ENCODE assay signal across 10 cellular contexts in genomic region chr1:233112184-233113008, GRCh38.
DNase-seq lines count a peak whose midpoint lies in the region; FAIRE-seq and TF ChIP-seq lines count a peak whose summit lies in the region.
"Had no signal": no experiment of that assay in that cellular context is flagged by ENCODE, and none has a peak within 500 bp of the region (broad histone marks: within the 10 kb centered on the region; RNA-seq: fewer than 3 reads in every experiment).

No MANE protein-coding gene starts in this region.

- H4K8ac ChIP-seq in mesenchymal stem cell (ENCODE audit: low read length): no peak overlapping the region

- no peaks in the 10 kb centered on the region for H3K27me3 ChIP-seq in ACC112 (ENCODE audit: insufficient read depth, low read length)
- no peaks in the 10 kb centered on the region for H3K27me3 ChIP-seq in HL-60 (ENCODE audit: insufficient read depth, poor library complexity, severe bottlenecking)
- no peaks in the 10 kb centered on the region for H3K27me3 ChIP-seq in breast epithelium
- peaks cover 0 to 12% of the 10 kb centered on the region in 2 experiments for H3K27me3 ChIP-seq in mesenchymal stem cell (ENCODE audit: control insufficient read depth in 1 of 2, insufficient read depth in 1 of 2, low read length in 2 of 2)

- H3K27ac ChIP-seq in ACC112 (ENCODE audit: low read depth, low read length) (peak overlapping the region; percentile 98), HL-60 (replicated peaks) (peak overlapping the region; percentile 77), breast epithelium (peak overlapping the region; percentile 85), mesenchymal stem cell (ENCODE audit: low read length, poor library complexity, severe bottlenecking) (peak overlapping the region; percentile 99)

- DNase-seq in HL-60 (ENCODE audit: low read depth in 1 of 2, low spot score in 1 of 2) (peak in 1 of 2 experiments; percentile 10), breast epithelium (ENCODE audit: low spot score in 2 of 2) (no peak), mesenchymal stem cell (peak; percentile 34), superior temporal gyrus (ENCODE audit: extremely low spot score) (no peak), frontal cortex (ENCODE audit: low spot score in 2 of 2) (no peak), D721Med (ENCODE audit: insufficient read length, low spot score) (no peak), NCI-H1417 (lab: John Stamatoyannopoulos, UW) (no peak)
- DNase-seq: activated CD4-positive, alpha-beta T cell treated with anti-CD3 and anti-CD28 coated beads, Interleukin-2, amount 50 U/mL, for 1 hour; NCI-H526 treated with DMSO at 0.1 percent for 48 hours had no signal

- WGBS in mesenchymal stem cell: 0% methylated on average over 1 of the region's 6 CpGs

- peak overlapping the region in 1 of 2 experiments; percentile 50 for H3K18ac ChIP-seq in mesenchymal stem cell (ENCODE audit: low read depth in 1 of 2, low read length in 2 of 2)

- TF ChIP-seq POLR2A in breast epithelium (IDR thresholded peaks at IDR 0.05): no peak

- no peak overlapping the region for H3K14ac ChIP-seq in mesenchymal stem cell (ENCODE audit: low read length in 2 of 2)

- H2BK120ac ChIP-seq in mesenchymal stem cell (ENCODE audit: low read depth, low read length): peak overlapping the region; percentile 78

- intact Hi-C loops in breast epithelium (cut with DNase I; ENCODE audit: low total_unique reads): no loop called here

- FAIRE-seq in frontal cortex (lab: Jason Lieb, UNC): no peak
- FAIRE-seq in D721Med (lab: Jason Lieb, UNC): no peak

- H3K4me2 ChIP-seq in mesenchymal stem cell (ENCODE audit: low read length, poor library complexity, severe bottlenecking): no peak overlapping the region

- peak overlapping the region; percentile 34 for H4K91ac ChIP-seq in mesenchymal stem cell (ENCODE audit: low read length)

- H3K23ac ChIP-seq in mesenchymal stem cell (ENCODE audit: low read length in 2 of 2): no peak overlapping the region

- H2BK12ac ChIP-seq in mesenchymal stem cell (ENCODE audit: low read length in 2 of 2): peak overlapping the region; percentile 80 to 86

- H2BK5ac ChIP-seq in mesenchymal stem cell (ENCODE audit: low read depth, low read length, poor library complexity, severe bottlenecking): peak overlapping the region; percentile 51

- H3K9ac ChIP-seq in mesenchymal stem cell (ENCODE audit: low read length): peak overlapping the region; percentile 46

- peak overlapping the region; percentile 29 to 81 for H3K4ac ChIP-seq in mesenchymal stem cell (ENCODE audit: low read depth in 1 of 2, low read length in 2 of 2)

- no peak for TF ChIP-seq CTCF in HL-60 (IDR thresholded peaks at IDR 0.05; ENCODE audit: insufficient read depth, low read length)
- no peak for TF ChIP-seq CTCF in breast epithelium (IDR thresholded peaks at IDR 0.05)
- no peak for TF ChIP-seq CTCF in D721Med (IDR thresholded peaks at IDR 0.05; ENCODE audit: insufficient read depth, missing control alignments)

- H3K4me1 ChIP-seq in ACC112 (ENCODE audit: control insufficient read depth, insufficient read depth, low read length, unreplicated experiment): peaks cover 51% of the 10 kb centered on the region
- H3K4me1 ChIP-seq in breast epithelium: peaks cover 0 to 12% of the 10 kb centered on the region in 2 donors
- peaks cover 8% of the 10 kb centered on the region for H3K4me1 ChIP-seq in mesenchymal stem cell (ENCODE audit: control insufficient read depth, insufficient read depth, low read depth, low read length)

- peak overlapping the region; percentile 13; the same call in 1 of the 2 replicates for H3K4me3 ChIP-seq in ACC112 (ENCODE audit: low read depth, low read length)
- no peak overlapping the region for H3K4me3 ChIP-seq in HL-60 (replicated peaks; ENCODE audit: insufficient read depth, low read length)
- H3K4me3 ChIP-seq in breast epithelium: no peak overlapping the region
- H3K4me3 ChIP-seq in mesenchymal stem cell (ENCODE audit: insufficient read depth in 1 of 2, low read depth in 1 of 2, low read length in 2 of 2): no peak overlapping the region

- H3K79me2 ChIP-seq in ACC112 (ENCODE audit: control insufficient read depth, insufficient read depth, low read length, unreplicated experiment): no peaks in the 10 kb centered on the region

- peaks cover 11% of the 10 kb centered on the region for H3K79me1 ChIP-seq in mesenchymal stem cell (replicated peaks; ENCODE audit: low read length, poor library complexity, severe bottlenecking)

- H3K9me3 ChIP-seq in breast epithelium (no peaks in the 10 kb centered on the region), mesenchymal stem cell (ENCODE audit: control insufficient read depth, low read length) (no peaks in the 10 kb centered on the region)

- H2AFZ ChIP-seq in ACC112 (ENCODE audit: low read length, unreplicated experiment) (no peak overlapping the region), mesenchymal stem cell (ENCODE audit: low read depth, low read length) (no peak overlapping the region)

- peak overlapping the region; percentile 23 for H2AK5ac ChIP-seq in mesenchymal stem cell (ENCODE audit: low read length, severe bottlenecking)

- H2BK15ac ChIP-seq in mesenchymal stem cell (ENCODE audit: low read depth, poor library complexity, severe bottlenecking): no peak overlapping the region

- H3K36me3 ChIP-seq in ACC112 (ENCODE audit: insufficient read depth, low read length) (0 out of 2 replicates have a peak, but pooled peaks cover 4% of the 10 kb centered on the region), breast epithelium (no peaks in the 10 kb centered on the region), mesenchymal stem cell (ENCODE audit: control insufficient read depth in 1 of 2, insufficient read depth in 2 of 2, low read depth in 1 of 2, low read length in 2 of 2) (peaks cover 0 to 4% of the 10 kb centered on the region in 2 experiments)
